Comparison of ENCODE assay signal across 22 cellular contexts in the genomic region with DNA sequence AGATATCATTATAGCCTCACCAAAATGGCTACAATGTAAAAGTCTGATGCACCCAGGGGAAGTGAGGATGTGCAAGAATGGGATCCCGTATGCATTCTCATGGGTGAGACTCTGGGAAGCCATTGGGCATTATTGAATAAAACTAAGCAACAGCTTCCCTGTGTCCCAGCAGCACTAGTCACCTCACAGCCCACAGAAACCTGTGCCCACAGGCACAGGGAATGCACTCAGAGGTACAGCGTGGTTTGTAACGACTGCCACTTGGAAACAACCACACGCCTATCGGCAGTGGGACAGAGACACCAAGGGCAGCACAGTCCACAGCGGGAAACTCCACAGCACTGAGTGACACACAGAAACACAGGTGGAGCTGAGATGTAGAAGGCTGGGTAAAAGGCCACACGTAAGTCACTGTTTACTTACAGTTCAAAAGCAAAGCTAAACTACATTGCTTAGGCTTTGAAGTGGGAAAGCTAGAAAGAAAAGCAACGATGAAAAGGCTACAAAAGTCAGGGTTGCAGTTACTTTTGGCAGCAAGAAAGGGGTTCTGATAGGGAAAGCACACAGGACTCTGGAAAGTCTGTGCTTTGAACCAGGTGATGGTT.
DNase-seq lines count a peak whose midpoint lies in the region; ATAC-seq lines count a peak whose summit lies in the region.
"Had no signal": no experiment of that assay in that cellular context is flagged by ENCODE, and none has a peak within 500 bp of the region (broad histone marks: within the 10 kb centered on the region; RNA-seq: fewer than 3 reads in every experiment).

No MANE protein-coding gene starts in this region.

- H3K4me1 Mint-ChIP-seq in activated naive CD8-positive, alpha-beta T cell treated with anti-CD3 and anti-CD28 coated beads, Interleukin-2, amount 10 ng/mL, durations not matched to agents 7 days and 5 days = peaks cover 19% of the 10 kb centered on the region
- peaks cover 17% of the 10 kb centered on the region for H3K4me1 Mint-ChIP-seq in activated naive CD8-positive, alpha-beta T cell treated with anti-CD3 and anti-CD28 coated beads for 36 hours
- H3K4me1 Mint-ChIP-seq in activated naive CD4-positive, alpha-beta T cell treated with anti-CD3 and anti-CD28 coated beads, Interleukin-2, amount 10 ng/mL, durations not matched to agents 7 days and 5 days = peaks cover 55% of the 10 kb centered on the region
- H3K4me1 Mint-ChIP-seq: activated B cell treated with CpG ODN at 0.5 μM for 24 hours had no signal

- H3K27ac ChIP-seq in KOPT-K1 (ENCODE audit: low read depth, low read length, poor library complexity, severe bottlenecking) = peak overlapping the region; percentile 16
- H3K27ac ChIP-seq: hepatocyte, lower lobe of right lung, upper lobe of right lung had no signal

- no peaks in the 10 kb centered on the region for H3K9me3 Mint-ChIP-seq in activated naive CD8-positive, alpha-beta T cell treated with anti-CD3 and anti-CD28 coated beads, Interleukin-2, amount 10 ng/mL, durations not matched to agents 7 days and 5 days
- no peaks in the 10 kb centered on the region for H3K9me3 Mint-ChIP-seq in activated naive CD8-positive, alpha-beta T cell treated with anti-CD3 and anti-CD28 coated beads for 36 hours
- no peaks in the 10 kb centered on the region for H3K9me3 Mint-ChIP-seq in activated naive CD4-positive, alpha-beta T cell treated with anti-CD3 and anti-CD28 coated beads, Interleukin-2, amount 10 ng/mL, durations not matched to agents 7 days and 5 days
- H3K9me3 Mint-ChIP-seq: activated B cell treated with CpG ODN at 0.5 μM for 24 hours had no signal

- POLR2A ChIA-PET in activated naive CD8-positive, alpha-beta T cell treated with anti-CD3 and anti-CD28 coated beads, Interleukin-2, amount 10 ng/mL, durations not matched to agents 7 days and 5 days (lab: Charles Lee) = interaction anchor here (1.2 kb wide), 1 partner anchor 68 kb away, joined by 4 read pairs; no protein-coding TSS in a partner anchor

- H3K4me3 Mint-ChIP-seq in activated naive CD8-positive, alpha-beta T cell treated with anti-CD3 and anti-CD28 coated beads, Interleukin-2, amount 10 ng/mL, durations not matched to agents 7 days and 5 days = peak overlapping the region; percentile 17
- no peak overlapping the region for H3K4me3 Mint-ChIP-seq in activated naive CD8-positive, alpha-beta T cell treated with anti-CD3 and anti-CD28 coated beads for 36 hours
- H3K4me3 Mint-ChIP-seq in activated naive CD4-positive, alpha-beta T cell treated with anti-CD3 and anti-CD28 coated beads, Interleukin-2, amount 10 ng/mL, durations not matched to agents 7 days and 5 days = no peak overlapping the region
- H3K4me3 Mint-ChIP-seq: activated B cell treated with CpG ODN at 0.5 μM for 24 hours had no signal

- peaks cover 11% of the 10 kb centered on the region for H3K36me3 Mint-ChIP-seq in activated naive CD8-positive, alpha-beta T cell treated with anti-CD3 and anti-CD28 coated beads, Interleukin-2, amount 10 ng/mL, durations not matched to agents 7 days and 5 days
- no peaks in the 10 kb centered on the region for H3K36me3 Mint-ChIP-seq in activated naive CD8-positive, alpha-beta T cell treated with anti-CD3 and anti-CD28 coated beads for 36 hours
- peaks cover 7% of the 10 kb centered on the region for H3K36me3 Mint-ChIP-seq in activated naive CD4-positive, alpha-beta T cell treated with anti-CD3 and anti-CD28 coated beads, Interleukin-2, amount 10 ng/mL, durations not matched to agents 7 days and 5 days

- H3K27ac Mint-ChIP-seq in activated naive CD8-positive, alpha-beta T cell treated with anti-CD3 and anti-CD28 coated beads, Interleukin-2, amount 10 ng/mL, durations not matched to agents 7 days and 5 days = peak overlapping the region; percentile 26
- H3K27ac Mint-ChIP-seq in activated naive CD8-positive, alpha-beta T cell treated with anti-CD3 and anti-CD28 coated beads for 36 hours = no peak overlapping the region
- H3K27ac Mint-ChIP-seq in activated naive CD4-positive, alpha-beta T cell treated with anti-CD3 and anti-CD28 coated beads, Interleukin-2, amount 10 ng/mL, durations not matched to agents 7 days and 5 days = peak overlapping the region; percentile 90
- H3K27ac Mint-ChIP-seq: activated B cell treated with CpG ODN at 0.5 μM for 24 hours had no signal

- no peak for DNase-seq in activated naive CD8-positive, alpha-beta T cell treated with anti-CD3 and anti-CD28 coated beads, Interleukin-2, amount 10 ng/mL, durations not matched to agents 7 days and 5 days
- no peak for DNase-seq in activated naive CD8-positive, alpha-beta T cell treated with anti-CD3 and anti-CD28 coated beads for 36 hours
- peak; percentile 55 for DNase-seq in activated naive CD4-positive, alpha-beta T cell treated with anti-CD3 and anti-CD28 coated beads, Interleukin-2, amount 10 ng/mL, durations not matched to agents 7 days and 5 days
- DNase-seq in stimulated activated naive CD8-positive, alpha-beta T cell treated with anti-CD3 and anti-CD28 coated beads, Interleukin-15, Interleukin-2, amounts not matched to agents 100 U/mL and 50 U/mL, for 24 hours = no peak
- no peak for DNase-seq in NCI-H2081 (lab: John Stamatoyannopoulos, UW)
- no peak for DNase-seq in iPS-NIHi7 (ENCODE audit: extremely low spot score)
- no peak for DNase-seq in dedifferentiated amniotic fluid mesenchymal stem cell (ENCODE audit: extremely low spot score)
- DNase-seq: activated B cell treated with CpG ODN at 0.5 μM for 24 hours; COR-L47; DMS79 treated with DMSO at 0.1 percent for 48 hours; foreskin fibroblast; GOT3; KG1; lower lobe of right lung; NCI-H1048; NCI-H2029 treated with DMSO at 0.1 percent for 48 hours; retina; stimulated activated CD4-positive, alpha-beta T cell treated with anti-CD3 and anti-CD28 coated beads, Interleukin-4, amount 100 ng/mL, for 4 hours; T-helper 9 cell; upper lobe of right lung had no signal

- ATAC-seq in activated naive CD8-positive, alpha-beta T cell treated with anti-CD3 and anti-CD28 coated beads, Interleukin-2, amount 10 ng/mL, durations not matched to agents 7 days and 5 days (ENCODE audit: low read depth) = peak; percentile 35
- ATAC-seq in stimulated activated naive CD8-positive, alpha-beta T cell treated with anti-CD3 and anti-CD28 coated beads, Interleukin-15, Interleukin-2, amounts not matched to agents 100 U/mL and 50 U/mL, for 24 hours = peak; percentile 40
- ATAC-seq: lower lobe of right lung, upper lobe of right lung had no signal

- H3K9me3 ChIP-seq in KOPT-K1 (ENCODE audit: insufficient read depth, low read length, poor library complexity, severe bottlenecking) = no peaks in the 10 kb centered on the region
- H3K9me3 ChIP-seq: lower lobe of right lung, upper lobe of right lung had no signal

- no peaks in the 10 kb centered on the region for H3K36me3 ChIP-seq in KOPT-K1 (ENCODE audit: insufficient read depth, low read length)
- H3K36me3 ChIP-seq: upper lobe of right lung had no signal

- CTCF ChIA-PET in activated naive CD4-positive, alpha-beta T cell treated with anti-CD3 and anti-CD28 coated beads, Interleukin-2, amount 10 ng/mL, durations not matched to agents 7 days and 5 days (lab: Charles Lee) = interaction anchor here (0.8 to 1.0 kb wide), 2 partner anchors 11 to 163 kb away, joined by 3 read pairs; no protein-coding TSS in a partner anchor

- no peaks in the 10 kb centered on the region for H3K27me3 Mint-ChIP-seq in activated naive CD8-positive, alpha-beta T cell treated with anti-CD3 and anti-CD28 coated beads, Interleukin-2, amount 10 ng/mL, durations not matched to agents 7 days and 5 days
- no peaks in the 10 kb centered on the region for H3K27me3 Mint-ChIP-seq in activated naive CD8-positive, alpha-beta T cell treated with anti-CD3 and anti-CD28 coated beads for 36 hours
- H3K27me3 Mint-ChIP-seq in activated naive CD4-positive, alpha-beta T cell treated with anti-CD3 and anti-CD28 coated beads, Interleukin-2, amount 10 ng/mL, durations not matched to agents 7 days and 5 days = no peaks in the 10 kb centered on the region
- H3K27me3 Mint-ChIP-seq: activated B cell treated with CpG ODN at 0.5 μM for 24 hours had no signal
